ENCODE assay signal across 27 cellular contexts in genomic region chr2:29879456-29879855, GRCh38. TPM values are rescaled to one million over a fixed set of nuclear protein-coding genes. Genes with fewer than 3 reads are reported as not detected.
"Had no signal": no experiment of that assay in that cellular context is flagged by ENCODE, and none has a peak within 500 bp of the region (broad histone marks: within the 10 kb centered on the region; RNA-seq: fewer than 3 reads in every experiment).

No MANE protein-coding gene starts in this region.

- H3K9me3 ChIP-seq: pancreas, right lobe of liver, suprapubic skin had no signal

- DNase-seq: cerebellar nuclear complex; cortex of kidney; effector CD4-positive, alpha-beta T cell; immature natural killer cell; islet precursor cell; left colon; mesendoderm; naive thymus-derived CD8-positive, alpha-beta T cell; nephron progenitor cell; occipital lobe; right lobe of liver; stimulated activated CD4-positive, alpha-beta T cell treated with anti-CD3 and anti-CD28 coated beads, Interleukin-12 subunit alpha, Interleukin-12 subunit beta, amount 100 ng/mL, for 4 hours; stimulated activated CD4-positive, alpha-beta T cell treated with anti-CD3 and anti-CD28 coated beads, Interleukin-1b, Interleukin-23, amount 100 ng/mL, for 48 hours; stimulated activated CD4-positive, alpha-beta T cell treated with anti-CD3 and anti-CD28 coated beads, Interleukin-4, amount 100 ng/mL, for 1 hour; stimulated activated CD8-positive, alpha-beta memory T cell treated with anti-CD3 and anti-CD28 coated beads, Interleukin-4, amount 100 ng/mL, for 48 hours; stimulated activated naive CD4-positive, alpha-beta T cell; stimulated activated naive CD8-positive, alpha-beta T cell treated with anti-CD3 and anti-CD28 coated beads, Interleukin-15, amount 100 ng/mL, for 72 hours; trophoblast cell had no signal

- H3K36me3 ChIP-seq: pancreas, right lobe of liver, suprapubic skin had no signal

- H3K27me3 ChIP-seq: pancreas, right lobe of liver, suprapubic skin had no signal

- H3K27ac ChIP-seq: dorsolateral prefrontal cortex, foreskin keratinocyte, pancreas, right lobe of liver, suprapubic skin had no signal

- ATAC-seq: left colon; naive thymus-derived CD8-positive, alpha-beta T cell; stimulated activated naive CD8-positive, alpha-beta T cell treated with anti-CD3 and anti-CD28 coated beads, Interleukin-15, amount 100 ng/mL, for 72 hours had no signal

- H3K4me2 ChIP-seq: smooth muscle cell had no signal

- H3K4me1 ChIP-seq: foreskin keratinocyte, pancreas, right lobe of liver, suprapubic skin had no signal

- H3K4me3 ChIP-seq: dorsolateral prefrontal cortex, pancreas, right lobe of liver, smooth muscle cell, suprapubic skin had no signal

RNA-seq across cellular contexts. Expression of gene ALK, which starts 41.9 kb away (rescaled TPM):
- total RNA-seq: cardiac septum; foreskin keratinocyte; lung microvascular endothelial cell; naive thymus-derived CD8-positive, alpha-beta T cell; progenitor cell of endocrine pancreas had no signal
- polyA plus RNA-seq: foreskin keratinocyte, immature natural killer cell, liver had no signal
